In genomic region chr9:99820330-99821186, GRCh38 we compare ENCODE assay signal across 2 cellular contexts.
TF ChIP-seq lines count a peak whose summit lies in the region.

No MANE protein-coding gene starts in this region.

TF ChIP-seq in IMR-90, 13 proteins besides CTCF, POLR2A, EP300 and RAD21:
- TF ChIP-seq RFX5 (IDR thresholded peaks at IDR 0.05; ENCODE audit: low read depth, low read length) (no peak), CHD1 (IDR thresholded peaks at IDR 0.05; ENCODE audit: low read depth, low read length) (peak; percentile 86), BHLHE40 (IDR thresholded peaks at IDR 0.05; ENCODE audit: low read depth, low read length) (peak; percentile 82), CEBPB (IDR thresholded peaks at IDR 0.05; ENCODE audit: low read depth, low read length) (peak; percentile 77; the same call in 1 of the 2 replicates), SMC3 (IDR thresholded peaks at IDR 0.05; ENCODE audit: low read depth, low read length) (no peak), USF2 (IDR thresholded peaks at IDR 0.05; ENCODE audit: low read depth, low read length) (0 out of 2 replicates have a peak, but pooled peaks have one; percentile 33), FOS (IDR thresholded peaks at IDR 0.05; ENCODE audit: low read depth, low read length) (no peak), MXI1 (IDR thresholded peaks at IDR 0.05; ENCODE audit: borderline replicate concordance, low read depth, low read length) (peak; percentile 91; the same call in 1 of the 2 replicates), MAFK (IDR thresholded peaks at IDR 0.05; ENCODE audit: low read depth, low read length) (peak; percentile 3; the same call in 1 of the 2 replicates), RCOR1 (IDR thresholded peaks at IDR 0.05; ENCODE audit: insufficient replicate concordance, low read length) (peak; percentile 35)

TF ChIP-seq in K562, 482 proteins besides CTCF, POLR2A, EP300 and RAD21 (continues in another document):
- TF ChIP-seq GATA2 (CRISPR knock-in tag; IDR thresholded peaks at IDR 0.05) (no peak), ZNF318 (IDR thresholded peaks at IDR 0.05; ENCODE audit: borderline replicate concordance in 1 of 2, low read depth in 1 of 2) (peak in 1 of 2 experiments; percentile 64; a peak in 2 of 4 replicates), HDAC1 (IDR thresholded peaks at IDR 0.05) (peak in 1 of 2 experiments; percentile 64; a peak in 2 of 4 replicates), ZNF740 (CRISPR knock-in tag; IDR thresholded peaks at IDR 0.05) (peak; percentile 0; the same call in 1 of the 2 replicates), ZNF740 (tag; IDR thresholded peaks at IDR 0.05) (no peak), ZNF444 (CRISPR knock-in tag; IDR thresholded peaks at IDR 0.05) (no peak), KLF16 (IDR thresholded peaks at IDR 0.05) (no peak), ZNF511 (CRISPR knock-in tag; IDR thresholded peaks at IDR 0.05) (0 out of 2 replicates have a peak, but pooled peaks have one; percentile 10), ASH1L (IDR thresholded peaks at IDR 0.05; ENCODE audit: borderline replicate concordance, low read depth, partially characterized antibody) (no peak), ZNF165 (CRISPR knock-in tag; IDR thresholded peaks at IDR 0.05; ENCODE audit: borderline replicate concordance) (no peak), FOXP1 (CRISPR knock-in tag; IDR thresholded peaks at IDR 0.05) (0 out of 2 replicates have a peak, but pooled peaks have one; percentile 16), CC2D1A (IDR thresholded peaks at IDR 0.05) (peak; percentile 93), ZBTB43 (CRISPR knock-in tag; IDR thresholded peaks at IDR 0.05) (0 out of 2 replicates have a peak, but pooled peaks have one; percentile 20), HINFP (tag; conservative IDR thresholded peaks at IDR 0.05; ENCODE audit: low read depth) (peak; percentile 95), XRCC5 (IDR thresholded peaks at IDR 0.05; ENCODE audit: low read depth, low read length) (0 out of 2 replicates have a peak, but pooled peaks have one; percentile 9), STAG1 (CRISPR knock-in tag; IDR thresholded peaks at IDR 0.05; ENCODE audit: borderline replicate concordance) (no peak), SMARCA5 (IDR thresholded peaks at IDR 0.05) (0 out of 2 replicates have a peak, but pooled peaks have one; percentile 15), FOXK2 (conservative IDR thresholded peaks at IDR 0.05 in 1 of 2, IDR thresholded peaks at IDR 0.05 in 1 of 2; ENCODE audit: low read depth in 2 of 2) (peak; percentile 9 to 31; a peak in 2 of 4 replicates), NCOA4 (IDR thresholded peaks at IDR 0.05; ENCODE audit: partially characterized antibody) (no peak), USF1 (CRISPR knock-in tag; IDR thresholded peaks at IDR 0.05) (peak; percentile 44), NCOA2 (IDR thresholded peaks at IDR 0.05; ENCODE audit: partially characterized antibody in 2 of 2) (no peak), SIN3A (IDR thresholded peaks at IDR 0.05; ENCODE audit: borderline replicate concordance in 2 of 2, control insufficient read depth in 1 of 2, low read depth in 2 of 2, low read length in 2 of 2) (peak in 1 of 2 experiments; percentile 50; a peak in 2 of 4 replicates)
